ENCODE assay signal across 21 cellular contexts in the genomic region with DNA sequence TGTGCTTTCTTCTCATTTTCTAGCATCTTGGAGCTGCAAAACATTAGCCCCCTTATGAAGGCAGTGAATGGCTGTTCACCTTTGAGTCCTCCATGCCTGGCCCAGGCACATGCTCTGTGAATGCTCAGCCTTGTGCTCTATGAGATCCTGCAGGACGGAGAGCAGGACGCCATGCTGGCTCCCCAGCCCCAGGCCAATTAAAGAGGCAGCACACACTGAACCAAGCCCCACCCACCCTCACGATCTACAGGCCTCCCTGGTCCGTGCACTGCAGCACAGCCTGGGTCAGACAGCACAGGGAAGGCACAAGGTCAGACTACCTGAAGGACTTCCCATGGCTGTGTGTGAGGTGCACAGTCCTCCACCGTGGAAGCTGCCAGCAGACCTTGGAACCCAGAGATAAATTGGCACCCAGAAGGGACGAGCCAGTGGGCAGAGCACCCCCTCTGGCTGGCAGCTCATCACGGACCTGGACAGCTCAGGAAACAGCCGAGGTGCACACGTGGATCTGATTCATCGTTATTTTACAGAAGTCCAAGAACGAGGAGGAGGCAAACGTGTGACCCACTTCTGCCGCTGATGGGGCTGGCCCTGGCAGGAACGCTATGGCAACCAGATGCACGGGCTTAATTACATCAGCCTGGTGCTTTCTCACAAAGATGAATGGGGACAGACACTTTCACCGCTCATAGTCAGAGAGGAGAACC. TPM values are rescaled to one million over a fixed set of nuclear protein-coding genes. Genes with fewer than 3 reads are reported as not detected.
DNase-seq lines count a peak whose midpoint lies in the region; ATAC-seq and TF ChIP-seq lines count a peak whose summit lies in the region.
"Had no signal": no experiment of that assay in that cellular context is flagged by ENCODE, and none has a peak within 500 bp of the region (broad histone marks: within the 10 kb centered on the region; RNA-seq: fewer than 3 reads in every experiment).

No MANE protein-coding gene starts in this region.

- intact Hi-C loops in dorsolateral prefrontal cortex (cut with DNase I) (no loop called here), prostate gland (cut with DNase I) (no loop called here)

- no peaks in the 10 kb centered on the region for H3K9me3 ChIP-seq in prostate gland
- H3K9me3 ChIP-seq: psoas muscle, upper lobe of left lung had no signal

- H3K27ac ChIP-seq in dorsolateral prefrontal cortex: peak overlapping the region in 35 of 59 donors; percentile 3 to 77 (median 56)
- H3K27ac ChIP-seq in prostate gland: no peak overlapping the region
- H3K27ac ChIP-seq: breast epithelium, epithelial cell of prostate, psoas muscle, skin epidermis, stomach, upper lobe of left lung had no signal

- TF ChIP-seq CTCF in dorsolateral prefrontal cortex (IDR thresholded peaks at IDR 0.05 in 54 of 56, conservative IDR thresholded peaks at IDR 0.05 in 2 of 56; ENCODE audit: low read depth in 1 of 56, partially characterized antibody in 56 of 56) (no peak), prostate gland (IDR thresholded peaks at IDR 0.05) (no peak)

- H3K4me3 ChIP-seq in dorsolateral prefrontal cortex (peak overlapping the region in 2 of 59 donors; percentile 4 to 8), prostate gland (no peak overlapping the region)
- H3K4me3 ChIP-seq: breast epithelium, psoas muscle, skin epidermis, stomach, upper lobe of left lung had no signal

- WGBS in prostate gland: 44% methylated on average over 16 of the region's 16 CpGs

- no peaks in the 10 kb centered on the region for H3K4me1 ChIP-seq in prostate gland (replicated peaks)
- H3K4me1 ChIP-seq: breast epithelium, psoas muscle, upper lobe of left lung had no signal

- TF ChIP-seq POLR2A in prostate gland (IDR thresholded peaks at IDR 0.05): no peak

- no peaks in the 10 kb centered on the region for H3K36me3 ChIP-seq in prostate gland
- H3K36me3 ChIP-seq: breast epithelium, stomach, upper lobe of left lung had no signal

- DNase-seq in Ammon's horn (ENCODE audit: low spot score) (peak; percentile 44), DMS79 treated with DMSO at 0.1 percent for 48 hours (lab: John Stamatoyannopoulos, UW) (peak; percentile 95), NCI-H345 treated with DMSO at 0.1 percent for 48 hours (lab: John Stamatoyannopoulos, UW; ENCODE audit: unreplicated experiment) (peak; percentile 71), dorsolateral prefrontal cortex (peak in 9 of 10 donors; percentile 44 to 90 (median 78)), activated T-cell treated with anti-CD3 and anti-CD28 coated beads for 4 hours (no peak), prostate gland (ENCODE audit: low spot score) (no peak)
- DNase-seq: activated naive CD8-positive, alpha-beta T cell treated with anti-CD3 and anti-CD28 coated beads, Interleukin-2, amount 10 ng/mL, durations not matched to agents 7 days and 5 days; foreskin melanocyte; kidney glomerular epithelial cell; mesendoderm; NCI-H1930; psoas muscle; stimulated activated CD4-positive, alpha-beta T cell treated with anti-CD3 and anti-CD28 coated beads, Interleukin-2, amount 100 ng/mL, for 48 hours; stomach had no signal

- ATAC-seq in HG03354 (IDR thresholded peaks at IDR 0.05; ENCODE audit: poor library complexity, severe bottlenecking, unreplicated experiment) (no peak), GM21528 (IDR thresholded peaks at IDR 0.05; ENCODE audit: low FRiP score, unreplicated experiment) (no peak)
- ATAC-seq: activated T-helper 17 cell treated with anti-CD3 and anti-CD28 coated beads, Interleukin-2, amount 50 U/mL, for 72 hours had no signal

- H3K27me3 ChIP-seq in dorsolateral prefrontal cortex (peaks cover 0 to 25% (median 0%) of the 10 kb centered on the region in 45 donors), prostate gland (replicated peaks; ENCODE audit: insufficient read depth) (peaks cover 3% of the 10 kb centered on the region)
- H3K27me3 ChIP-seq: upper lobe of left lung had no signal

RNA-seq across cellular contexts. Expression of a gene that starts 59.5 kb away (rescaled TPM):
- 1,000 to 10,000 TPM in 2 of 120 experiments, 100 to 1,000 TPM in 118; 171 to 1,128 (median 638) TPM for total RNA-seq in dorsolateral prefrontal cortex
- 10 to 100 TPM; 11.7 to 23.3 TPM for total RNA-seq in prostate gland
- total RNA-seq: activated naive CD8-positive, alpha-beta T cell treated with anti-CD3 and anti-CD28 coated beads, Interleukin-2, amount 10 ng/mL, durations not matched to agents 7 days and 5 days had no signal

Comparison
In these comparisons a context has a peak if more than half of its experiments do, and no peak if none do; other contexts are left out.
1. DNase-seq: peak in Ammon's horn (single experiment), DMS79 treated with DMSO at 0.1 percent for 48 hours (single experiment), NCI-H345 treated with DMSO at 0.1 percent for 48 hours (single experiment) and dorsolateral prefrontal cortex (9 of 10); none in activated T-cell treated with anti-CD3 and anti-CD28 coated beads for 4 hours (single experiment) and prostate gland (single experiment).
2. H3K27ac ChIP-seq: peak in dorsolateral prefrontal cortex (35 of 59); none in prostate gland (0 of 2).
3. RNA of a gene that starts 59.5 kb away (total RNA-seq): 171 to 1,128 TPM in dorsolateral prefrontal cortex; 11.7 to 23.3 TPM in prostate gland; every median in the first group is over 4 times any median in the second.